ENCODE assay signal across 28 cellular contexts in the genomic region with DNA sequence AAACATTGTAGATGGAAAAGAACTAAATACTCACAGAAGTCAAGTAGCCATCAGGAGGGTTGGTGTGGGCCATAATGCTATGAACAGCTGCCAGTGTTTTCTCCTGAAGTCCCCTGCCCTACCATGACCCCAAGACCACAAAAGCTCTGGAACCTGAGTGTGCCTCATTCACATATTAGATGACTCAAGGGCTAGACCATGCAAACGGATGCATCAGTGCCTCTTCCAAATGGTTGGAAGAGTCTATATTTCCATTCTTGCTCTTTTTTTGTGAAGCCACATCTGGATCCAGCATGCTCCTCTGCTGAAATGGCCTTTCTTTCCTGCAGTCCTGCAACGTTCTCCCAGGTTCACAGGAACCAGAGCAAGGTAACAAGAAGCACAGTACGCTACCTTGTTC.
A peak's percentile ranks its signal among the peaks of the same experiment; 100 is the strongest.
DNase-seq lines count a peak whose midpoint lies in the region; ATAC-seq and TF ChIP-seq lines count a peak whose summit lies in the region.
"Had no signal": no experiment of that assay in that cellular context is flagged by ENCODE, and none has a peak within 500 bp of the region (broad histone marks: within the 10 kb centered on the region; RNA-seq: fewer than 3 reads in every experiment).

No MANE protein-coding gene starts in this region.

- H3K79me2 ChIP-seq in PC-3 (ENCODE audit: low read length): no peaks in the 10 kb centered on the region
- H3K79me2 ChIP-seq in fibroblast of lung (ENCODE audit: control insufficient read depth, insufficient read depth, low read length): no peaks in the 10 kb centered on the region

- H3K27me3 ChIP-seq in PC-3 (ENCODE audit: low read length) (no peaks in the 10 kb centered on the region), fibroblast of lung (ENCODE audit: control insufficient read depth, insufficient read depth, low read length) (no peaks in the 10 kb centered on the region), WERI-Rb-1 (ENCODE audit: insufficient read depth, low read depth, severe bottlenecking) (no peaks in the 10 kb centered on the region), heart left ventricle (no peaks in the 10 kb centered on the region)
- H3K27me3 ChIP-seq: adrenal gland, cardiac muscle cell, tibial artery had no signal

- H3K4me2 ChIP-seq in PC-3 (ENCODE audit: low read length) (no peak overlapping the region), fibroblast of lung (ENCODE audit: extremely low read depth, insufficient read depth, low read length) (no peak overlapping the region)
- H3K4me2 ChIP-seq: GM23338 had no signal

- H3K9me3 Mint-ChIP-seq in activated CD4-positive, alpha-beta T cell treated with anti-CD3 and anti-CD28 coated beads, Interleukin-2, amount 10 ng/mL, durations not matched to agents 7 days and 5 days: no peaks in the 10 kb centered on the region
- H3K9me3 Mint-ChIP-seq: activated T-cell treated with anti-CD3 and anti-CD28 coated beads, Interleukin-2, amount 50 U/mL, for 24 hours; CD4-positive, CD25-positive, alpha-beta regulatory T cell; GM23338 had no signal

- POLR2A ChIA-PET in PC-3 (lab: Charles Lee; ENCODE audit: unreplicated experiment): no interaction called here
- POLR2A ChIA-PET in activated CD4-positive, alpha-beta T cell treated with anti-CD3 and anti-CD28 coated beads, Interleukin-2, amount 10 ng/mL, durations not matched to agents 7 days and 5 days (lab: Charles Lee): no interaction called here

- no peak overlapping the region for H3K27ac Mint-ChIP-seq in activated CD4-positive, alpha-beta T cell treated with anti-CD3 and anti-CD28 coated beads, Interleukin-2, amount 10 ng/mL, durations not matched to agents 7 days and 5 days
- H3K27ac Mint-ChIP-seq: activated T-cell treated with anti-CD3 and anti-CD28 coated beads, Interleukin-2, amount 50 U/mL, for 24 hours; CD4-positive, CD25-positive, alpha-beta regulatory T cell; GM23338 had no signal

- DNase-seq in GM04504 (ENCODE audit: low read depth): peak; percentile 18
- peak; percentile 15 for DNase-seq in PC-3
- DNase-seq in fibroblast of lung (ENCODE audit: low read depth in 2 of 2): peak; percentile 23 to 72
- peak; percentile 6 for DNase-seq in non-pigmented ciliary epithelial cell (ENCODE audit: low read depth)
- DNase-seq in WERI-Rb-1: no peak
- DNase-seq in heart left ventricle: no peak
- no peak for DNase-seq in activated CD4-positive, alpha-beta T cell treated with anti-CD3 and anti-CD28 coated beads, Interleukin-2, amount 10 ng/mL, durations not matched to agents 7 days and 5 days
- DNase-seq: activated CD8-positive, alpha-beta memory T cell treated with anti-CD3 and anti-CD28 coated beads for 24 hours; activated naive CD4-positive, alpha-beta T cell; activated T-cell treated with anti-CD3 and anti-CD28 coated beads, Interleukin-2, amount 50 U/mL, for 24 hours; adrenal gland; CD4-positive, CD25-positive, alpha-beta regulatory T cell; GF-D8; hypothalamus; MV-4-11; NCI-H1694; NCI-H526 treated with DMSO at 0.1 percent for 48 hours; stimulated activated CD4-positive, alpha-beta T cell treated with anti-CD3 and anti-CD28 coated beads, Interleukin-4, amount 100 ng/mL, for 1 hour; stimulated activated naive CD4-positive, alpha-beta T cell treated with Interleukin-2 at 50 U/mL for 16 hours; tibial artery had no signal

- CTCF ChIA-PET in PC-3 (lab: Charles Lee): no interaction called here
- CTCF ChIA-PET in activated CD4-positive, alpha-beta T cell treated with anti-CD3 and anti-CD28 coated beads, Interleukin-2, amount 10 ng/mL, durations not matched to agents 7 days and 5 days (lab: Charles Lee): no interaction called here

- H3K36me3 Mint-ChIP-seq in activated CD4-positive, alpha-beta T cell treated with anti-CD3 and anti-CD28 coated beads, Interleukin-2, amount 10 ng/mL, durations not matched to agents 7 days and 5 days (ENCODE audit: low read depth): no peaks in the 10 kb centered on the region
- H3K36me3 Mint-ChIP-seq: CD4-positive, CD25-positive, alpha-beta regulatory T cell had no signal

- no peaks in the 10 kb centered on the region for H3F3A ChIP-seq in PC-3 (ENCODE audit: low read length, unreplicated experiment)

- H3K9ac ChIP-seq in PC-3 (ENCODE audit: low read length) (no peak overlapping the region), fibroblast of lung (ENCODE audit: insufficient read depth, low read length) (no peak overlapping the region)

- H3K36me3 ChIP-seq in PC-3 (ENCODE audit: low read depth, low read length) (no peaks in the 10 kb centered on the region), fibroblast of lung (ENCODE audit: control insufficient read depth, insufficient read depth, low read length) (no peaks in the 10 kb centered on the region), WERI-Rb-1 (no peaks in the 10 kb centered on the region), heart left ventricle (no peaks in the 10 kb centered on the region)
- H3K36me3 ChIP-seq: adrenal gland, cardiac muscle cell, tibial artery had no signal

- H3K9me3 ChIP-seq in PC-3 (ENCODE audit: low read length) (no peaks in the 10 kb centered on the region), fibroblast of lung (ENCODE audit: control insufficient read depth, insufficient read depth, low read depth, low read length) (no peaks in the 10 kb centered on the region), WERI-Rb-1 (ENCODE audit: severe bottlenecking) (no peaks in the 10 kb centered on the region), heart left ventricle (no peaks in the 10 kb centered on the region)
- H3K9me3 ChIP-seq: adrenal gland, tibial artery had no signal

- intact Hi-C loops in PC-3 (cut with micrococcal nuclease): no loop called here
- intact Hi-C loops in heart left ventricle (cut with DNase I): loop anchor here in 5 of 10 donors (10.0 kb wide), 5 partner anchors 49 to 369 kb away; a partner anchor contains a TSS

- H2AFZ ChIP-seq in PC-3 (ENCODE audit: low read length) (no peak overlapping the region), fibroblast of lung (ENCODE audit: low read length) (no peak overlapping the region)

- H3K4me1 ChIP-seq in PC-3 (ENCODE audit: insufficient read depth, low read length): peaks cover 19% of the 10 kb centered on the region
- peaks cover 10% of the 10 kb centered on the region for H3K4me1 ChIP-seq in fibroblast of lung (ENCODE audit: control insufficient read depth, extremely low read depth, insufficient read depth, low read length)
- peaks cover 0 to 20% (median 2%) of the 10 kb centered on the region in 12 donors for H3K4me1 ChIP-seq in heart left ventricle
- H3K4me1 ChIP-seq: adrenal gland had no signal

- 60 to 64% (median 63%) methylated on average over 3 of the region's 3 CpGs for WGBS in heart left ventricle, 4 donors

- TF ChIP-seq POLR2A in heart left ventricle (IDR thresholded peaks at IDR 0.05): no peak

- no peak overlapping the region for H3K27ac ChIP-seq in PC-3 (ENCODE audit: low read length)
- no peak overlapping the region for H3K27ac ChIP-seq in fibroblast of lung (ENCODE audit: insufficient read depth, low read length)
- H3K27ac ChIP-seq in WERI-Rb-1: no peak overlapping the region
- no peak overlapping the region for H3K27ac ChIP-seq in heart left ventricle
- H3K27ac ChIP-seq: adrenal gland, cardiac muscle cell, RWPE1 had no signal

- H4K20me1 ChIP-seq in PC-3 (ENCODE audit: low read length): no peaks in the 10 kb centered on the region
- no peaks in the 10 kb centered on the region for H4K20me1 ChIP-seq in fibroblast of lung (ENCODE audit: control insufficient read depth, extremely low read depth, insufficient read depth, low read length)

- no peak for ATAC-seq in PC-3
- ATAC-seq in heart left ventricle: no peak
- ATAC-seq in HG03045 (IDR thresholded peaks at IDR 0.05; ENCODE audit: unreplicated experiment): no peak
- ATAC-seq: activated CD4-positive, CD25-positive, alpha-beta regulatory T cell treated with anti-CD3 and anti-CD28 coated beads, Interleukin-2, amount 50 U/mL, for 24 hours; GM12878; GM23338; SK-N-SH treated with all-trans-retinoic acid at 6 μM for 48 hours had no signal

- peaks cover 2% of the 10 kb centered on the region for H3K27me3 Mint-ChIP-seq in activated CD4-positive, alpha-beta T cell treated with anti-CD3 and anti-CD28 coated beads, Interleukin-2, amount 10 ng/mL, durations not matched to agents 7 days and 5 days
- H3K27me3 Mint-ChIP-seq: activated T-cell treated with anti-CD3 and anti-CD28 coated beads, Interleukin-2, amount 50 U/mL, for 24 hours had no signal

- BruUV-seq in PC-3 (replicated peaks; lab: Mats Ljungman, UMichigan): no TSS peak

- H3K4me3 ChIP-seq in PC-3 (ENCODE audit: low read length) (no peak overlapping the region), fibroblast of lung (replicated peaks in 1 of 4; ENCODE audit: control extremely low read depth in 1 of 4, insufficient read depth in 1 of 4, low read depth in 3 of 4, low read length in 4 of 4) (no peak overlapping the region), WERI-Rb-1 (ENCODE audit: low read depth, low read length) (no peak overlapping the region), heart left ventricle (no peak overlapping the region)
- H3K4me3 ChIP-seq: adrenal gland, cardiac muscle cell, GM12878, GM23338, lung, tibial artery had no signal

- no peak overlapping the region for H3K4me3 Mint-ChIP-seq in activated CD4-positive, alpha-beta T cell treated with anti-CD3 and anti-CD28 coated beads, Interleukin-2, amount 10 ng/mL, durations not matched to agents 7 days and 5 days
- H3K4me3 Mint-ChIP-seq: activated T-cell treated with anti-CD3 and anti-CD28 coated beads, Interleukin-2, amount 50 U/mL, for 24 hours; GM23338 had no signal

- TF ChIP-seq CTCF in PC-3 (conservative IDR thresholded peaks at IDR 0.05; ENCODE audit: low read depth, low read length): no peak
- TF ChIP-seq CTCF in fibroblast of lung (conservative IDR thresholded peaks at IDR 0.05 in 1 of 2, IDR thresholded peaks at IDR 0.05 in 1 of 2; ENCODE audit: low read depth in 1 of 2, low read length in 2 of 2): no peak
- TF ChIP-seq CTCF in WERI-Rb-1 (IDR thresholded peaks at IDR 0.05; ENCODE audit: low read depth, low read length): no peak
- no peak for TF ChIP-seq CTCF in heart left ventricle (IDR thresholded peaks at IDR 0.05)

- H3K9me2 ChIP-seq in PC-3 (replicated peaks; ENCODE audit: low read length): no peaks in the 10 kb centered on the region

- no peaks in the 10 kb centered on the region for H3K4me1 Mint-ChIP-seq in activated CD4-positive, alpha-beta T cell treated with anti-CD3 and anti-CD28 coated beads, Interleukin-2, amount 10 ng/mL, durations not matched to agents 7 days and 5 days
- H3K4me1 Mint-ChIP-seq: CD4-positive, CD25-positive, alpha-beta regulatory T cell; GM23338 had no signal

Comparison
In these comparisons a context has a peak if more than half of its experiments do, and no peak if none do; other contexts are left out.
1. DNase-seq: peak in GM04504 (single experiment), PC-3 (single experiment), fibroblast of lung (2 of 2) and non-pigmented ciliary epithelial cell (single experiment); none in WERI-Rb-1 (single experiment), heart left ventricle (0 of 5) and activated CD4-positive, alpha-beta T cell treated with anti-CD3 and anti-CD28 coated beads, Interleukin-2, amount 10 ng/mL, durations not matched to agents 7 days and 5 days (single experiment).